ENCODE assay signal across 40 cellular contexts in the genomic region with DNA sequence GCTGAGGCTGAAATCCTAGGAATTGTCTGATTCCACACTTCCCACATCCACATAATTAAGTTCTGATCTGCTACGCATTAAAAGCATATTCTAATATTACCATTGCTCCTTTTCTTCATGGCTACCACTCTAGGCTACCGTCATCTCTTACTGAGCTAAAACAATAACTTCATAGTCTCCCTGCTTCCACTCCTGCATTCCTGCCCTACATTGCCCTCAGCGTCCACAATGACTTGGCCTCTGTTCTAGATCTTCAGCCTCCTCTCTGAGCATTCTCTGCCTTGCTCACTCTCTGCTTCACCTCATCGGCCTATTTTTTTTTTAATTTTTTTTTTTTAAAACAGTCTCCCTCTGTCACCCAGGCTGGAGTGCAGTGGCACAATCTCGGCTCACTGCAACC.
"Had no signal": no experiment of that assay in that cellular context is flagged by ENCODE, and none has a peak within 500 bp of the region (broad histone marks: within the 10 kb centered on the region; RNA-seq: fewer than 3 reads in every experiment).

No MANE protein-coding gene starts in this region.

- DNase-seq: activated B cell treated with CpG ODN at 0.5 μM for 24 hours; activated CD4-positive, alpha-beta memory T cell treated with anti-CD3 and anti-CD28 coated beads for 36 hours; activated CD4-positive, alpha-beta T cell treated with anti-CD3 and anti-CD28 coated beads for 4 hours; activated CD4-positive, alpha-beta T cell treated with anti-CD3 and anti-CD28 coated beads, Interleukin-2, amount 10 ng/mL, durations not matched to agents 24 days and 14 days; activated CD4-positive, alpha-beta T cell treated with anti-CD3 and anti-CD28 coated beads, Interleukin-2, amount 50 U/mL, for 1 hour; activated CD4-positive, alpha-beta T cell treated with anti-CD3 and anti-CD28 coated beads, Interleukin-2, amount 50 U/mL, for 4 hours; activated CD4-positive, CD25-positive, alpha-beta regulatory T cell treated with anti-CD3 and anti-CD28 coated beads, Interleukin-2, amount 50 U/mL, for 72 hours; activated CD8-positive, alpha-beta memory T cell treated with anti-CD3 and anti-CD28 coated beads, Interleukin-2, amount 50 U/mL, for 4 hours; activated CD8-positive, alpha-beta T cell treated with anti-CD3 and anti-CD28 coated beads for 36 hours; activated effector memory CD4-positive, alpha-beta T cell treated with anti-CD3 and anti-CD28 coated beads, Interleukin-2, amount 50 U/mL, for 16 hours; activated gamma-delta T cell treated with Interleukin-2 at 50 U/mL for 16 hours; activated naive CD4-positive, alpha-beta T cell; activated naive CD4-positive, alpha-beta T cell treated with anti-CD3 and anti-CD28 coated beads for 36 hours; activated naive CD4-positive, alpha-beta T cell treated with anti-CD3 and anti-CD28 coated beads, Interleukin-2, amount 50 U/mL, for 16 hours; activated naive CD8-positive, alpha-beta T cell treated with anti-CD3 and anti-CD28 coated beads for 36 hours; activated T-cell treated with anti-CD3 and anti-CD28 coated beads for 4 hours; activated T-cell treated with anti-CD3 and anti-CD28 coated beads, Interleukin-2, amount 50 U/mL, for 1 hour; activated T-cell treated with anti-CD3 and anti-CD28 coated beads, Interleukin-2, amount 50 U/mL, for 4 hours; activated T-cell treated with anti-CD3 and anti-CD28 coated beads, Interleukin-2, amount 50 U/mL, for 72 hours; adrenal gland; amniotic stem cell; aorta; body of pancreas; brain microvascular endothelial cell; caudate nucleus; cerebellar nuclear complex; T-helper 1 cell; T-helper 2 cell; T-helper 9 cell had no signal

- H3K27me3 Mint-ChIP-seq: activated B cell treated with CpG ODN at 0.5 μM for 24 hours; activated CD4-positive, alpha-beta memory T cell treated with anti-CD3 and anti-CD28 coated beads for 36 hours; activated CD8-positive, alpha-beta T cell treated with anti-CD3 and anti-CD28 coated beads for 36 hours; activated T-helper 17 cell treated with anti-CD3 and anti-CD28 coated beads, Interleukin-2, amount 50 U/mL, for 72 hours; central memory CD8-positive, alpha-beta T cell had no signal

- H3K27ac ChIP-seq: adrenal gland, body of pancreas, brain microvascular endothelial cell, cardiac muscle cell, VCaP had no signal

- H3K36me3 ChIP-seq: adrenal gland, brain microvascular endothelial cell, cardiac muscle cell had no signal

- H3K9me3 ChIP-seq: adrenal gland, body of pancreas had no signal

- H3K4me3 Mint-ChIP-seq: activated B cell treated with CpG ODN at 0.5 μM for 24 hours; activated CD4-positive, alpha-beta memory T cell treated with anti-CD3 and anti-CD28 coated beads for 36 hours; activated CD4-positive, alpha-beta T cell treated with anti-CD3 and anti-CD28 coated beads, Interleukin-2, amount 10 ng/mL, durations not matched to agents 24 days and 14 days; activated CD8-positive, alpha-beta T cell treated with anti-CD3 and anti-CD28 coated beads for 36 hours; activated naive CD4-positive, alpha-beta T cell treated with anti-CD3 and anti-CD28 coated beads for 36 hours; activated naive CD8-positive, alpha-beta T cell treated with anti-CD3 and anti-CD28 coated beads for 36 hours; activated T-cell treated with anti-CD3 and anti-CD28 coated beads, Interleukin-2, amount 50 U/mL, for 4 hours; activated T-cell treated with anti-CD3 and anti-CD28 coated beads, Interleukin-2, amount 50 U/mL, for 72 hours; activated T-helper 1 cell treated with anti-CD3 and anti-CD28 coated beads, Interleukin-12 subunit alpha, Interleukin-12 subunit beta, Interleukin-2, Interleukin-4 antibody, amounts not matched to agents 30 ng/mL and 10 ng/mL and 1 ng/mL, durations not matched to agents 14 hours and 24 hours and 36 hours; activated T-helper 17 cell treated with anti-CD3 and anti-CD28 coated beads, Interleukin-2, amount 50 U/mL, for 72 hours; central memory CD8-positive, alpha-beta T cell; T-helper 1 cell treated with Interleukin-12 subunit alpha and Interleukin-12 subunit beta and Interleukin-4 antibody, amounts not matched to agents 30 μg/mL and 1 μg/mL, for 36 hours; T-helper 2 cell treated with Interferon-gamma antibody and Interleukin-4, amounts not matched to agents 5 μg/mL and 100 μg/mL, for 36 hours had no signal

- H3K4me1 Mint-ChIP-seq: central memory CD8-positive, alpha-beta T cell had no signal

- H3K4me1 ChIP-seq: adrenal gland, body of pancreas had no signal

- H3K27me3 ChIP-seq: adrenal gland, body of pancreas, brain microvascular endothelial cell, cardiac muscle cell had no signal

- H3K4me3 ChIP-seq: adrenal gland, body of pancreas, cardiac muscle cell had no signal

- ATAC-seq: activated CD8-positive, alpha-beta T cell treated with anti-CD3 and anti-CD28 coated beads for 36 hours; activated naive CD4-positive, alpha-beta T cell treated with anti-CD3 and anti-CD28 coated beads, Interleukin-2, amount 50 U/mL, for 72 hours; activated T-cell treated with anti-CD3 and anti-CD28 coated beads, Interleukin-2, amount 50 U/mL, for 4 hours; activated T-cell treated with anti-CD3 and anti-CD28 coated beads, Interleukin-2, amount 50 U/mL, for 72 hours; activated T-helper 17 cell treated with anti-CD3 and anti-CD28 coated beads, Interleukin-2, amount 50 U/mL, for 72 hours; body of pancreas had no signal

- FAIRE-seq: astrocyte, bronchial epithelial cell, TTC549 had no signal

- H3K9me3 Mint-ChIP-seq: activated CD4-positive, alpha-beta T cell treated with anti-CD3 and anti-CD28 coated beads, Interleukin-2, amount 10 ng/mL, durations not matched to agents 24 days and 14 days; activated T-helper 17 cell treated with anti-CD3 and anti-CD28 coated beads, Interleukin-2, amount 50 U/mL, for 72 hours had no signal

- H3K27ac Mint-ChIP-seq: activated B cell treated with CpG ODN at 0.5 μM for 24 hours; activated CD4-positive, alpha-beta memory T cell treated with anti-CD3 and anti-CD28 coated beads for 36 hours; activated CD4-positive, alpha-beta T cell treated with anti-CD3 and anti-CD28 coated beads, Interleukin-2, amount 10 ng/mL, durations not matched to agents 24 days and 14 days; activated CD8-positive, alpha-beta T cell treated with anti-CD3 and anti-CD28 coated beads for 36 hours; activated naive CD4-positive, alpha-beta T cell treated with anti-CD3 and anti-CD28 coated beads for 36 hours; activated naive CD4-positive, alpha-beta T cell treated with anti-CD3 and anti-CD28 coated beads, Interleukin-2, amount 50 U/mL, for 72 hours; activated naive CD8-positive, alpha-beta T cell treated with anti-CD3 and anti-CD28 coated beads for 36 hours; activated T-cell treated with anti-CD3 and anti-CD28 coated beads, Interleukin-2, amount 50 U/mL, for 72 hours; activated T-helper 1 cell treated with anti-CD3 and anti-CD28 coated beads, Interleukin-12 subunit alpha, Interleukin-12 subunit beta, Interleukin-2, Interleukin-4 antibody, amounts not matched to agents 30 ng/mL and 10 ng/mL and 1 ng/mL, durations not matched to agents 14 hours and 24 hours and 36 hours; activated T-helper 17 cell treated with anti-CD3 and anti-CD28 coated beads, Interleukin-2, amount 50 U/mL, for 72 hours; T-helper 1 cell treated with Interleukin-12 subunit alpha and Interleukin-12 subunit beta and Interleukin-4 antibody, amounts not matched to agents 30 μg/mL and 1 μg/mL, for 36 hours; T-helper 2 cell treated with Interferon-gamma antibody and Interleukin-4, amounts not matched to agents 5 μg/mL and 100 μg/mL, for 36 hours had no signal
